Comparison of ENCODE assay signal across 8 cellular contexts in the genomic region with DNA sequence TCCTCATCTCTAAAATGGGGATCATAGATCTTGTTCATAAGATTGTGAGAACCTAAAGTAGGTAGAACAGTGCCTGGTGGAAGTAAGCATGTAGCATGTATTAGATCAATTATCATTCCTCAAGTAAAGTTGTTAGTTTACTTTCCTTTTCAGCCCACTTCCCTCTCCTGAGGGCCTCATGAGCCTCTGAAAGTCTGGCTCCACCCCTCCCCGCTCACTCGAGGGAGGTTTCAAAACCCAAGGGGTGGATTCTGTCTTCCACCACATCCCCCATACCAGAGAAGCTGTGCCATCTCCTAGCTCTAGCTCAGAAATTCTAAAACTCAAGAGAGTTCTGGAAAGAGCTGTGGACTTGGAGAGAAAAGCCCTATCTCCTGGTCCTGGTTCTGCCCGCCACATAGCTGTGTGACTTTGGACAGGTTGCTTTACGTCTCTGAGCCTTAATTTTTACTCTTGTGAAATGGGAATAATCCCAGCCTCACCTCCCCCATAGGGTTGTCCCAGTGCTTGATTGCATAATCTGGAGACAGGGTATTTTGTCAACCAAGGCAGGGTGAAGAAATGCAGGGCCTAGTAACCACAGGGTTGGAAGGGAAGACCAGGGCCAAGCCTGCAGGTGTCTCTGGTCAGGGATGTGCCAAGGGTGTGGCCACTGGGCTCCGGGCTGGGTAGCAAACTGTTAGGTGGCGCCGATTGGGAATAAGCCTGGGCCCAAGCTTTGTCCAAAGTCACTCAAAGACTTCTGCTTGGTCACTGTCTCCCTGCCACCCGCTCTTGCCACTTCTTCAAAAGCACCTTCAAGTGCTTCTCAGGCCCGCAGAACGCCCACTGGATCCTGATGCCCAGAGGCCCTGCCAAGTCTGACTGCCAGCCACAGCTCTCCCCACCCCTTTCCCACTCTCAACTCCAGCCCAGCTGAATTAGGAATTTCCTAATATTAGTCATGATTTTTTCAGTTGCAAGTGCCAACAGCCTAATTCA. TPM values are rescaled to one million over a fixed set of nuclear protein-coding genes. Genes with fewer than 3 reads are reported as not detected.
A peak's percentile ranks its signal among the peaks of the same experiment; 100 is the strongest.
DNase-seq lines count a peak whose midpoint lies in the region; ATAC-seq and TF ChIP-seq lines count a peak whose summit lies in the region.

No MANE protein-coding gene starts in this region.

- H3K9me3 ChIP-seq in neuronal stem cell (replicated peaks in 1 of 2; ENCODE audit: control insufficient read depth in 2 of 2, insufficient read depth in 1 of 2, low read depth in 1 of 2, low read length in 2 of 2): peaks cover 4 to 5% of the 10 kb centered on the region in 2 donors

- no peaks in the 10 kb centered on the region for H3K79me1 ChIP-seq in neuronal stem cell (ENCODE audit: low read depth, low read length)

- peak overlapping the region; percentile 99 for H2AK5ac ChIP-seq in neuronal stem cell (ENCODE audit: low read depth, low read length)

- H3K27ac ChIP-seq in coronary artery (peak overlapping the region; percentile 82 to 94), neuronal stem cell (replicated peaks; ENCODE audit: low read length) (no peak overlapping the region)

- peaks cover 0 to 11% (median 0%) of the 10 kb centered on the region in 3 experiments for H3K27me3 ChIP-seq in neuronal stem cell (ENCODE audit: control insufficient read depth in 3 of 3, insufficient read depth in 3 of 3, low read depth in 1 of 3, low read length in 3 of 3)

- peak overlapping the region; percentile 91 for H3K4ac ChIP-seq in neuronal stem cell (ENCODE audit: low read length)

- WGBS in neuronal stem cell (ENCODE audit: extremely low coverage in 2 of 2, insufficient read length in 2 of 2, insufficient replicate concordance in 1 of 2), 2 donors: no CpG with 5 or more reads among the region's 10 CpGs

- no peak overlapping the region for H3K4me2 ChIP-seq in neuronal stem cell (ENCODE audit: insufficient read depth, low read length, poor library complexity, severe bottlenecking)

- TF ChIP-seq CTCF in coronary artery (IDR thresholded peaks at IDR 0.05): no peak

- no peak overlapping the region for H4K8ac ChIP-seq in neuronal stem cell (ENCODE audit: low read depth, low read length)

- in situ Hi-C loops in KBM-7 (cut with MboI; ENCODE audit: low pct_unique_long_range_greater_than_20kb, low sequenced_read_pairs): no loop called here

- H3K23ac ChIP-seq in neuronal stem cell (ENCODE audit: low read depth, low read length, poor library complexity): no peak overlapping the region

- H3K4me3 ChIP-seq in coronary artery (peak overlapping the region; percentile 38), neuronal stem cell (ENCODE audit: low read length in 2 of 2) (no peak overlapping the region)

- no peak overlapping the region for H4K91ac ChIP-seq in neuronal stem cell (ENCODE audit: low read depth, low read length, poor library complexity)

- peak overlapping the region; percentile 100 for H2BK15ac ChIP-seq in neuronal stem cell (ENCODE audit: low read length)

- H2AFZ ChIP-seq in neuronal stem cell (ENCODE audit: low read length): no peak overlapping the region

- peaks cover 11 to 15% of the 10 kb centered on the region in 2 donors for H3K4me1 ChIP-seq in neuronal stem cell (ENCODE audit: control insufficient read depth in 2 of 2, insufficient read depth in 1 of 2, low read depth in 1 of 2, low read length in 2 of 2)

- DNase-seq in CD1c-positive myeloid dendritic cell (ENCODE audit: extremely low spot score) (peak; percentile 70), MV-4-11 (lab: John Stamatoyannopoulos, UW) (peak; percentile 92), coronary artery (ENCODE audit: low spot score) (peak; percentile 92), neuronal stem cell (ENCODE audit: low spot score) (no peak), KBM-7 (no peak), 8988T (no peak)
- DNase-seq in stimulated activated CD4-positive, alpha-beta T cell treated with anti-CD3 and anti-CD28 coated beads, Interleukin-2, amount 100 ng/mL, for 24 hours: no peak

- H3K14ac ChIP-seq in neuronal stem cell (ENCODE audit: low read length): no peak overlapping the region

- H2BK12ac ChIP-seq in neuronal stem cell (ENCODE audit: low read length): peak overlapping the region; percentile 95

- peak overlapping the region; percentile 99 for H2BK120ac ChIP-seq in neuronal stem cell (ENCODE audit: low read depth, low read length)

- H3K36me3 ChIP-seq in neuronal stem cell (replicated peaks in 1 of 2; ENCODE audit: control insufficient read depth in 2 of 2, insufficient read depth in 2 of 2, low read length in 2 of 2): no peaks in the 10 kb centered on the region

- peak overlapping the region; percentile 95 for H2BK5ac ChIP-seq in neuronal stem cell (ENCODE audit: low read length)

- no peak for ATAC-seq in HG03565 (IDR thresholded peaks at IDR 0.05; ENCODE audit: unreplicated experiment)

- H3K18ac ChIP-seq in neuronal stem cell (ENCODE audit: low read length): peak overlapping the region; percentile 97

- H3K9ac ChIP-seq in neuronal stem cell (ENCODE audit: low read depth, low read length, poor library complexity): no peak overlapping the region

RNA-seq across cellular contexts. Expression of a gene that starts 20.4 kb away (rescaled TPM):
- 17.9 TPM for polyA plus RNA-seq in neuronal stem cell (2013, experiment 1 of 2)
- 18.4 TPM for polyA plus RNA-seq in neuronal stem cell (2013, experiment 2 of 2)

RNA-seq across cellular contexts. Expression of a gene that starts 52.5 kb away (rescaled TPM):
- polyA plus RNA-seq in neuronal stem cell (2013, experiment 1 of 2): 5.0 TPM
- polyA plus RNA-seq in neuronal stem cell (2013, experiment 2 of 2): 5.5 TPM

RNA-seq across cellular contexts. Expression of a gene that starts 56.0 kb away (rescaled TPM):
- polyA plus RNA-seq in neuronal stem cell (2013, experiment 1 of 2): 0.57 TPM
- 0.35 TPM for polyA plus RNA-seq in neuronal stem cell (2013, experiment 2 of 2)

Comparison
In these comparisons a context has a peak if more than half of its experiments do, and no peak if none do; other contexts are left out.
1. DNase-seq: peak in CD1c-positive myeloid dendritic cell (single experiment), MV-4-11 (single experiment) and coronary artery (single experiment); none in neuronal stem cell (single experiment), KBM-7 (single experiment), stimulated activated CD4-positive, alpha-beta T cell treated with anti-CD3 and anti-CD28 coated beads, Interleukin-2, amount 100 ng/mL, for 24 hours (0 of 2) and 8988T (single experiment).